1 cellular context compared by ENCODE assay signal in genomic region chr2:30486655-30487054, GRCh38.
TF ChIP-seq lines count a peak whose summit lies in the region.

No MANE protein-coding gene starts in this region.

TF ChIP-seq in H1, 55 proteins besides CTCF, POLR2A, EP300 and RAD21 (continued from another document):
- TF ChIP-seq CHD7 (IDR thresholded peaks at IDR 0.05; ENCODE audit: insufficient replicate concordance, low read length) (no peak), SP4 (IDR thresholded peaks at IDR 0.05; ENCODE audit: low read length) (no peak), CHD2 (IDR thresholded peaks at IDR 0.05; ENCODE audit: low read length) (no peak), KDM4A (IDR thresholded peaks at IDR 0.05; ENCODE audit: low read depth, low read length, severe bottlenecking) (no peak), SIN3A (conservative IDR thresholded peaks at IDR 0.05 in 1 of 2, IDR thresholded peaks at IDR 0.05 in 1 of 2; ENCODE audit: low read depth in 1 of 2, low read length in 2 of 2) (no peak), POLR2AphosphoS5 (IDR thresholded peaks at IDR 0.05; ENCODE audit: low read depth, low read length) (no peak)
